In the genomic region with DNA sequence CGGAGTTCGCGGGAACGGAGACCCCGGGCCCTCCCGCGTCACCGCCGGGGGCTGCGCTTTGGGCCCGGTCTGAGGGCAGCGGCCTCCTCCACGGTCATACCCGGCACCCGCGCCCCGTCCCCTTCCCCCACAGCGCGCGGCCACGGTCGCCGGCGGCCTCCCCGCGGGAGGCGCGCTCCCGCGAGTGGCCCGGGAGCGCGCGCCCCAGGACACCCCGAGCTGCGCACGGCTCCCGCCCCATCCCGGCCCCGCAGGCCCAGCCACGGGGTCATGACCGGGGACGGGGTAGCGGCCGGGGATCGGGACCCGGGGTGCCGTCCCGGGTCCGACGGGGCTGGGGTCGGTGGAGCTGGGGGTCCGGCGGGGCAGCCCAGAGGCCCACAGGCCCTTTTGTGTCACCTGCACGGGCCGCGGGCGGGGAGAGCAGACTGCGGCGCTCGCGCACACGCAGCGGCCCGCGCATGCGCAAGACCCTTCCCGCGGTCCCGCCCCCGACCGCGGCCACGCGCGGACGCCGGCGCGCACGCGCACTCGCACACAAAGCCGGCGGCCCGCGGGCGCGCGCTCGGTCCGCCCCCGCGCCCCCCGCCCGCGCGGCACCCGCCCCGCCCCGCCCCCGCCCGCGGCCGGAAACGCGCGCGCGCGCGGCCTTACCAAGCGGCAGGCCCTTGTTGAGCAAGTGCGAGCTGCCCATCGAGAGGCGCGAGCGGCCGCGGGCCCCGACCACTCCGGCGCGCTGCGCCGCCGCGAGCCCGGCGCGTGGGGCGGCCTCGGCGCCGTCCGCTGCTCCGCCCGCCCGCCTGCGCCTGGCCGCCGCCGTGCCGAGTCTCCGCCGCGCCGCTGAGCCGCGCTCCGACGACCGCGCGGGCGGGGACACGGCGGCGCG, we compare ENCODE assay signal across 8 cellular contexts. TPM values are rescaled to one million over a fixed set of nuclear protein-coding genes. Genes with fewer than 3 reads are reported as not detected.
DNase-seq lines count a peak whose midpoint lies in the region; ATAC-seq and TF ChIP-seq lines count a peak whose summit lies in the region.

TSS of gene CTBP1 (minus strand) at position 869 of the 886 bp plus-strand sequence. CDS start 7,799 bp downstream, outside the sequence.

- TF ChIP-seq CTCF in kidney epithelial cell (IDR thresholded peaks at IDR 0.05; ENCODE audit: insufficient read depth, low read length, poor library complexity, severe bottlenecking): no peak

- ATAC-seq in GM18870 (IDR thresholded peaks at IDR 0.05; ENCODE audit: unreplicated experiment) (peak; percentile 37), HG03103 (IDR thresholded peaks at IDR 0.05; ENCODE audit: low read depth, unreplicated experiment) (peak; percentile 28)
- peak; percentile 44 to 48 for ATAC-seq in activated CD4-positive, CD25-positive, alpha-beta regulatory T cell treated with anti-CD3 and anti-CD28 coated beads, Interleukin-2, amount 50 U/mL, for 24 hours

- in situ Hi-C loops in ACHN (cut with HindIII; ENCODE audit: low pct_ligation_motif_present, low pct_unique_long_range_greater_than_20kb, low sequenced_read_pairs): no loop called here

- peaks cover 1% of the 10 kb centered on the region for H3K36me3 ChIP-seq in kidney epithelial cell (ENCODE audit: control insufficient read depth, insufficient read depth, low read length)

- H3K27me3 ChIP-seq in kidney epithelial cell (ENCODE audit: control insufficient read depth, insufficient read depth, low read length): no peaks in the 10 kb centered on the region

- H3K4me3 ChIP-seq in kidney epithelial cell (ENCODE audit: low read depth, low read length): peak within 1 kb of the TSS; percentile 81

- DNase-seq in ACHN: peak; percentile 76
- DNase-seq in NCI-H2171 (lab: John Stamatoyannopoulos, UW): peak; percentile 60
- peak; percentile 61 for DNase-seq in cerebellar cortex (ENCODE audit: low spot score)
- DNase-seq in kidney epithelial cell (ENCODE audit: low read depth): no peak
- peak; percentile 62 to 72 for DNase-seq in stimulated activated CD4-positive, alpha-beta T cell treated with anti-CD3 and anti-CD28 coated beads, Interleukin-15, amount 100 ng/mL, for 48 hours (ENCODE audit: low read depth in 2 of 2)

RNA-seq across cellular contexts. Expression of gene CTBP1, which starts in this region (rescaled TPM):
- total RNA-seq in kidney epithelial cell: 170 and 195 TPM in 2 replicates
